Comparison of ENCODE assay signal across 13 cellular contexts in genomic region chr20:25033250-25033940, GRCh38. TPM values are rescaled to one million over a fixed set of nuclear protein-coding genes. Genes with fewer than 3 reads are reported as not detected.
DNase-seq lines count a peak whose midpoint lies in the region; ATAC-seq lines count a peak whose summit lies in the region.
"Had no signal": no experiment of that assay in that cellular context is flagged by ENCODE, and none has a peak within 500 bp of the region (broad histone marks: within the 10 kb centered on the region; RNA-seq: fewer than 3 reads in every experiment).

No MANE protein-coding gene starts in this region.

- no peak overlapping the region; a peak in 1 of 22 replicates for H3K9ac ChIP-seq in BLaER1 treated with 17β-estradiol and CSF1 and Interleukin-3, amounts not matched to agents 10 nM and 100 nM
- no peak overlapping the region for H3K9ac ChIP-seq in neuronal stem cell (ENCODE audit: low read depth, low read length, poor library complexity)

- no peak overlapping the region for H2BK15ac ChIP-seq in neuronal stem cell (ENCODE audit: low read length)

- H3K4ac ChIP-seq in neuronal stem cell (ENCODE audit: low read length) = no peak overlapping the region

- peak overlapping the region in 4 of 11 experiments; percentile 3 to 85 (median 23); a peak in 5 of 22 replicates for H3K27ac ChIP-seq in BLaER1 treated with 17β-estradiol and CSF1 and Interleukin-3, amounts not matched to agents 10 nM and 100 nM
- H3K27ac ChIP-seq in esophagus (ENCODE audit: low read depth in 2 of 2, low read length in 1 of 2) (peak overlapping the region; percentile 30 to 44), neuronal stem cell (replicated peaks; ENCODE audit: low read length) (peak overlapping the region; percentile 55)

- no peak overlapping the region for H3K23ac ChIP-seq in neuronal stem cell (ENCODE audit: low read depth, low read length, poor library complexity)

- peak overlapping the region; percentile 60 for H2BK12ac ChIP-seq in neuronal stem cell (ENCODE audit: low read length)

- H2AFZ ChIP-seq in neuronal stem cell (ENCODE audit: low read length) = peak overlapping the region; percentile 87

- 48 to 55% methylated on average over 7 of the region's 7 CpGs for WGBS in esophagus, 2 donors
- WGBS in neuronal stem cell (ENCODE audit: extremely low coverage in 2 of 2, insufficient read length in 2 of 2, insufficient replicate concordance in 1 of 2), 2 donors = no CpG with 5 or more reads among the region's 7 CpGs

- peak overlapping the region; percentile 59 for H2BK5ac ChIP-seq in neuronal stem cell (ENCODE audit: low read length)

- H4K8ac ChIP-seq in neuronal stem cell (ENCODE audit: low read depth, low read length) = no peak overlapping the region

- H3K18ac ChIP-seq in neuronal stem cell (ENCODE audit: low read length) = peak overlapping the region; percentile 52

- 0 out of 22 replicates have a peak, but pooled peaks cover 0 to 6% (median 0%) of the 10 kb centered on the region in 11 experiments for H3K9me3 ChIP-seq in BLaER1 treated with 17β-estradiol and CSF1 and Interleukin-3, amounts not matched to agents 10 nM and 100 nM (replicated peaks in 1 of 11)
- H3K9me3 ChIP-seq in esophagus (ENCODE audit: control insufficient read depth in 2 of 2, insufficient read depth in 1 of 2, low read depth in 1 of 2, low read length in 1 of 2) (no peaks in the 10 kb centered on the region), neuronal stem cell (replicated peaks in 1 of 2; ENCODE audit: control insufficient read depth in 2 of 2, insufficient read depth in 1 of 2, low read depth in 1 of 2, low read length in 2 of 2) (peaks cover 0 to 2% of the 10 kb centered on the region in 2 donors)

- no peak for ATAC-seq in GM21367 (IDR thresholded peaks at IDR 0.05; ENCODE audit: unreplicated experiment)
- ATAC-seq in naive thymus-derived CD8-positive, alpha-beta T cell = no peak
- ATAC-seq in GM21786 (IDR thresholded peaks at IDR 0.05; ENCODE audit: unreplicated experiment) = no peak
- ATAC-seq: GM12878 had no signal

- H4K91ac ChIP-seq in neuronal stem cell (ENCODE audit: low read depth, low read length, poor library complexity) = no peak overlapping the region

- H2AK5ac ChIP-seq in neuronal stem cell (ENCODE audit: low read depth, low read length) = peak overlapping the region; percentile 60

- peak overlapping the region in 1 of 10 donors; percentile 52 for H3K27ac Mint-ChIP-seq in naive thymus-derived CD8-positive, alpha-beta T cell
- H3K27ac Mint-ChIP-seq: T-helper 1 cell treated with Interleukin-12 subunit alpha and Interleukin-12 subunit beta and Interleukin-4 antibody, amounts not matched to agents 30 μg/mL and 1 μg/mL, for 36 hours had no signal

- no peak overlapping the region for H2BK120ac ChIP-seq in neuronal stem cell (ENCODE audit: low read depth, low read length)

- peaks cover 0 to 32% (median 22%) of the 10 kb centered on the region in 3 donors for H3K36me3 Mint-ChIP-seq in naive thymus-derived CD8-positive, alpha-beta T cell

- no peaks in the 10 kb centered on the region for H3K27me3 Mint-ChIP-seq in naive thymus-derived CD8-positive, alpha-beta T cell
- H3K27me3 Mint-ChIP-seq: activated T-cell treated with anti-CD3 and anti-CD28 coated beads, Interleukin-2, amount 50 U/mL, for 24 hours had no signal

- H3K79me1 ChIP-seq in neuronal stem cell (ENCODE audit: low read depth, low read length) = no peaks in the 10 kb centered on the region

- DNase-seq in NCI-H524 (lab: John Stamatoyannopoulos, UW) (peak; percentile 74 to 94), neuronal stem cell (ENCODE audit: low spot score) (no peak)
- DNase-seq in naive thymus-derived CD8-positive, alpha-beta T cell = no peak
- no peak for DNase-seq in stimulated activated CD4-positive, alpha-beta T cell treated with anti-CD3 and anti-CD28 coated beads, Interleukin-1b, Interleukin-23, amount 100 ng/mL, for 48 hours
- DNase-seq: activated T-cell treated with anti-CD3 and anti-CD28 coated beads, Interleukin-2, amount 50 U/mL, for 24 hours; effector CD4-positive, alpha-beta T cell; stimulated activated CD4-positive, alpha-beta T cell treated with anti-CD3 and anti-CD28 coated beads, Interleukin-4, amount 100 ng/mL, for 24 hours had no signal

- H4K20me1 ChIP-seq in BLaER1 treated with 17β-estradiol and CSF1 and Interleukin-3, amounts not matched to agents 10 nM and 100 nM = peaks cover 0 to 8% (median 0%) of the 10 kb centered on the region in 11 experiments; a peak in 3 of 22 replicates

- peak overlapping the region in 7 of 11 experiments; percentile 5 to 97 (median 77); a peak in 9 of 22 replicates for H3K4me2 ChIP-seq in BLaER1 treated with 17β-estradiol and CSF1 and Interleukin-3, amounts not matched to agents 10 nM and 100 nM
- H3K4me2 ChIP-seq in neuronal stem cell (ENCODE audit: insufficient read depth, low read length, poor library complexity, severe bottlenecking) = no peak overlapping the region

- peak overlapping the region; percentile 84 for H3K14ac ChIP-seq in neuronal stem cell (ENCODE audit: low read length)

- POLR2A ChIA-PET in naive thymus-derived CD8-positive, alpha-beta T cell (lab: Charles Lee) = interaction anchor here (1.9 kb wide), 1 partner anchor 24 kb away, joined by 9 read pairs; the partner anchor contains the start of gene ACSS1

- peaks cover 23 to 47% (median 36%) of the 10 kb centered on the region in 11 experiments; a peak in 21 of 22 replicates for H3K36me3 ChIP-seq in BLaER1 treated with 17β-estradiol and CSF1 and Interleukin-3, amounts not matched to agents 10 nM and 100 nM
- H3K36me3 ChIP-seq in esophagus (ENCODE audit: control insufficient read depth in 2 of 2, insufficient read depth in 2 of 2, low read length in 1 of 2) = peaks cover 0 to 10% of the 10 kb centered on the region in 2 donors
- H3K36me3 ChIP-seq in neuronal stem cell (replicated peaks in 1 of 2; ENCODE audit: control insufficient read depth in 2 of 2, insufficient read depth in 2 of 2, low read length in 2 of 2) = no peaks in the 10 kb centered on the region

- no peak overlapping the region for H3K4me3 ChIP-seq in BLaER1 treated with 17β-estradiol and CSF1 and Interleukin-3, amounts not matched to agents 10 nM and 100 nM
- H3K4me3 ChIP-seq in esophagus (ENCODE audit: low read depth in 1 of 2, low read length in 2 of 2) (no peak overlapping the region), neuronal stem cell (ENCODE audit: low read length in 2 of 2) (no peak overlapping the region)
- H3K4me3 ChIP-seq: GM12878 had no signal

- peaks cover 31 to 61% (median 53%) of the 10 kb centered on the region in 4 donors for H3K4me1 Mint-ChIP-seq in naive thymus-derived CD8-positive, alpha-beta T cell

- peaks cover 34 to 63% (median 54%) of the 10 kb centered on the region in 10 experiments for H3K4me1 ChIP-seq in BLaER1 treated with 17β-estradiol and CSF1 and Interleukin-3, amounts not matched to agents 10 nM and 100 nM
- H3K4me1 ChIP-seq in esophagus (ENCODE audit: control insufficient read depth in 2 of 2, insufficient read depth in 2 of 2, low read length in 1 of 2) = peaks cover 9 to 18% of the 10 kb centered on the region in 2 donors
- peaks cover 11 to 24% of the 10 kb centered on the region in 2 donors for H3K4me1 ChIP-seq in neuronal stem cell (ENCODE audit: control insufficient read depth in 2 of 2, insufficient read depth in 1 of 2, low read depth in 1 of 2, low read length in 2 of 2)

- no peak overlapping the region for H3K4me3 Mint-ChIP-seq in naive thymus-derived CD8-positive, alpha-beta T cell
- H3K4me3 Mint-ChIP-seq: activated T-cell treated with anti-CD3 and anti-CD28 coated beads, Interleukin-2, amount 50 U/mL, for 24 hours; T-helper 1 cell treated with Interleukin-12 subunit alpha and Interleukin-12 subunit beta and Interleukin-4 antibody, amounts not matched to agents 30 μg/mL and 1 μg/mL, for 36 hours had no signal

- H3K9me3 Mint-ChIP-seq in naive thymus-derived CD8-positive, alpha-beta T cell = no peaks in the 10 kb centered on the region
- H3K9me3 Mint-ChIP-seq: activated T-cell treated with anti-CD3 and anti-CD28 coated beads, Interleukin-2, amount 50 U/mL, for 24 hours; T-helper 1 cell treated with Interleukin-12 subunit alpha and Interleukin-12 subunit beta and Interleukin-4 antibody, amounts not matched to agents 30 μg/mL and 1 μg/mL, for 36 hours had no signal

- H3K27me3 ChIP-seq in BLaER1 treated with 17β-estradiol and CSF1 and Interleukin-3, amounts not matched to agents 10 nM and 100 nM = no peaks in the 10 kb centered on the region
- H3K27me3 ChIP-seq in esophagus (ENCODE audit: control insufficient read depth in 1 of 2, insufficient read depth in 2 of 2, low read length in 2 of 2) = no peaks in the 10 kb centered on the region
- H3K27me3 ChIP-seq in neuronal stem cell (ENCODE audit: control insufficient read depth in 3 of 3, insufficient read depth in 3 of 3, low read depth in 1 of 3, low read length in 3 of 3) = peaks cover 0 to 2% (median 0%) of the 10 kb centered on the region in 3 experiments

RNA-seq across cellular contexts. Expression of gene ACSS1, which starts 24.5 kb away (rescaled TPM):
- 1 to 10 TPM; 8.0 to 8.8 TPM for polyA plus RNA-seq in esophagus
- polyA plus RNA-seq in neuronal stem cell (2013, experiment 1 of 2) = 0.24 TPM
- polyA plus RNA-seq in neuronal stem cell (2013, experiment 2 of 2) = 0.26 TPM
- 10 to 100 TPM; 56.7 to 57.8 TPM for total RNA-seq in naive thymus-derived CD8-positive, alpha-beta T cell
- 10 to 100 TPM; 45.2 to 48.2 (median 46.7) TPM for polyA plus RNA-seq in naive thymus-derived CD8-positive, alpha-beta T cell

RNA-seq across cellular contexts. Expression of gene APMAP, which starts 40.8 kb away (rescaled TPM):
- polyA plus RNA-seq in esophagus = 10 to 100 TPM in 1 of 2 donors, 1 to 10 TPM in 1; 9.6 to 20.5 TPM
- polyA plus RNA-seq in neuronal stem cell (2013, experiment 1 of 2) = 56.3 TPM
- polyA plus RNA-seq in neuronal stem cell (2013, experiment 2 of 2) = 57.5 TPM
- total RNA-seq in naive thymus-derived CD8-positive, alpha-beta T cell = 10 to 100 TPM; 46.0 to 46.2 TPM
- polyA plus RNA-seq in naive thymus-derived CD8-positive, alpha-beta T cell = 100 to 1,000 TPM in 1 of 3 donors, 10 to 100 TPM in 2; 74.5 to 234 (median 81.7) TPM

RNA-seq across cellular contexts. Expression of gene VSX1, which starts 48.5 kb away (rescaled TPM):
- not detected for polyA plus RNA-seq in esophagus
- polyA plus RNA-seq in neuronal stem cell (2013, experiment 1 of 2) = 0.73 TPM
- 0.78 TPM for polyA plus RNA-seq in neuronal stem cell (2013, experiment 2 of 2)
- total RNA-seq in naive thymus-derived CD8-positive, alpha-beta T cell = not detected
- polyA plus RNA-seq in naive thymus-derived CD8-positive, alpha-beta T cell = not detected
- total RNA-seq: GM12878 had no signal

Comparison
In these comparisons a context has a peak if more than half of its experiments do, and no peak if none do; other contexts are left out.
1. DNase-seq: peak in NCI-H524 (2 of 2); none in neuronal stem cell (single experiment), naive thymus-derived CD8-positive, alpha-beta T cell (0 of 10) and stimulated activated CD4-positive, alpha-beta T cell treated with anti-CD3 and anti-CD28 coated beads, Interleukin-1b, Interleukin-23, amount 100 ng/mL, for 48 hours (single experiment).
2. RNA of gene ACSS1, which starts 24.5 kb away (polyA plus RNA-seq): 45.2 to 48.2 TPM in naive thymus-derived CD8-positive, alpha-beta T cell; 8.0 to 8.8 TPM in esophagus; every median in the first group is over 4 times any median in the second.